ENCODE assay signal across 9 cellular contexts in the genomic region with DNA sequence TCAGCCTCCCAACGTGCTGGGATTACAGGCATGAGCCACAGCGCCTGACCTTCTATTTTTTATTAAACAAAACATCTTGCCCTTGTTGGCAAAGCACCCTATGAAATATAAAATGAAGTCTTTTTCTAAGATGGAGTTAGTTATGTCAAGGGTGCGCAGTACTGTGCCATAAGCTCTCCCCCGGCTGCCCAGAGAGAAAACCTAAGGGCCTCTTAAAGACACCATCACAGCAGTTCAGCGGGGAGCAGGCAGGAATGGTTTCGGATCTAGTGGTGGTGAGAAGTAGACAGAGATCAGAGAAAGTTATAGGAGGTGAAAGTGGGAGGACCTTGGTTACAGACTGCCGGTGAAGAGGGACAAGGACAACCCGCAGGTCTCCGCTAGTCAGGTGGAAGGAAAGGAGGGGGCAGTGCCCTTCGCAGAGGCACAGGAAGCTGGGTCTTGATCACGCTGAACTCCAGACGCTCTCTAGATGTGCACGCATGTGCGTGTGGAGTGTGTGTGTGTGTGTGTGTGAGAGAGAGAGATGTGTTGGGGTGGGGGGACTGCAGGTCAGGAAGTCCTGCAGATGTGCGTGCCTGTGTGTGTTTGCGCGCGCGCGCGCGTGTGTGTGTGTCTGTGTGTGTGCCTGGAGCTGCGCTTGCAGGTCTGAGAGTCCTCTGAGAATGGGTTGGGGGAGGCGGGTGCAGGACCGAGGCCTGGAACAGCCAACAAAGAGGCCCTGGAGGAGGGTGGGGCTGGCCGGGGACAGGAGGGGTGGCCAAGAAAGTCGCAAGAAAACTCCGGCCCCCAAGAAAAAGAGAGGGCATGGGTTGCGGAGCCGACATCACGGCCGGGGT. TPM values are rescaled to one million over a fixed set of nuclear protein-coding genes. Genes with fewer than 3 reads are reported as not detected.
A peak's percentile ranks its signal among the peaks of the same experiment; 100 is the strongest.
DNase-seq lines count a peak whose midpoint lies in the region; ATAC-seq, FAIRE-seq and TF ChIP-seq lines count a peak whose summit lies in the region.
"Had no signal": no experiment of that assay in that cellular context is flagged by ENCODE, and none has a peak within 500 bp of the region (broad histone marks: within the 10 kb centered on the region; RNA-seq: fewer than 3 reads in every experiment).

No MANE protein-coding gene starts in this region.

- H3K9me2 ChIP-seq in PC-3 (replicated peaks; ENCODE audit: low read length) = no peaks in the 10 kb centered on the region

- H4K20me1 ChIP-seq in keratinocyte (ENCODE audit: control insufficient read depth, extremely low read depth, insufficient read depth, low read length) (no peaks in the 10 kb centered on the region), PC-3 (ENCODE audit: low read length) (no peaks in the 10 kb centered on the region)

- H3K79me2 ChIP-seq in keratinocyte (ENCODE audit: control insufficient read depth, insufficient read depth, low read length) (peaks cover 6% of the 10 kb centered on the region), PC-3 (ENCODE audit: low read length) (no peaks in the 10 kb centered on the region)

- dilution Hi-C loops in keratinocyte (cut with MboI; ENCODE audit: extremely low pct_ligation_motif_present, low sequenced_read_pairs) = no loop called here

- peak overlapping the region; percentile 56 for H3K9ac ChIP-seq in keratinocyte (ENCODE audit: control insufficient read depth, extremely low read depth, insufficient read depth, low read length)
- H3K9ac ChIP-seq in PC-3 (ENCODE audit: low read length) = no peak overlapping the region

- no peak for TF ChIP-seq CTCF in keratinocyte (optimal IDR thresholded peaks at IDR 0.05 in 1 of 3, IDR thresholded peaks at IDR 0.05 in 1 of 3, conservative IDR thresholded peaks at IDR 0.05 in 1 of 3; ENCODE audit: extremely low read depth in 1 of 3, insufficient read depth in 2 of 3, low read length in 3 of 3)
- no peak for TF ChIP-seq CTCF in PC-3 (conservative IDR thresholded peaks at IDR 0.05; ENCODE audit: low read depth, low read length)

- H3K4me1 ChIP-seq in keratinocyte (ENCODE audit: control insufficient read depth, extremely low read depth, insufficient read depth, low read length) (peaks cover 19% of the 10 kb centered on the region), PC-3 (ENCODE audit: insufficient read depth, low read length) (peaks cover 2% of the 10 kb centered on the region; the same call in 1 of the 2 replicates)

- DNase-seq in GF-D8 (lab: John Stamatoyannopoulos, UW) = peak; percentile 60
- DNase-seq in KG1 (lab: John Stamatoyannopoulos, UW) = peak; percentile 65
- DNase-seq in T-helper 9 cell = peak; percentile 59
- peak; percentile 89 for DNase-seq in astrocyte of the hippocampus (ENCODE audit: low read depth, low spot score)
- no peak for DNase-seq in keratinocyte (ENCODE audit: low read depth, low spot score)
- peak in 3 of 4 experiments; percentile 24 to 50 (median 42) for DNase-seq in stimulated activated CD4-positive, alpha-beta T cell treated with anti-CD3 and anti-CD28 coated beads, Interleukin-1b, Interleukin-23, amount 100 ng/mL, for 24 hours (ENCODE audit: low read depth in 4 of 4, low spot score in 1 of 4)
- DNase-seq in PC-3 = no peak

- POLR2A ChIA-PET in PC-3 (lab: Charles Lee; ENCODE audit: unreplicated experiment) = no interaction called here

- H3K9me3 ChIP-seq in keratinocyte (ENCODE audit: control insufficient read depth, low read depth, low read length) = peaks cover 2% of the 10 kb centered on the region
- no peaks in the 10 kb centered on the region for H3K9me3 ChIP-seq in PC-3 (ENCODE audit: low read length)

- no peaks in the 10 kb centered on the region for H3K9me1 ChIP-seq in keratinocyte (ENCODE audit: control insufficient read depth, extremely low read depth, insufficient read depth, low read length)

- no peak overlapping the region for H3K27ac ChIP-seq in keratinocyte (ENCODE audit: control insufficient read depth, insufficient read depth, low read length)
- no peak overlapping the region for H3K27ac ChIP-seq in PC-3 (ENCODE audit: low read length)

- CTCF ChIA-PET in PC-3 (lab: Charles Lee) = no interaction called here

- H2AFZ ChIP-seq in keratinocyte (ENCODE audit: control insufficient read depth, low read length) (peak overlapping the region; percentile 78), PC-3 (ENCODE audit: low read length) (no peak overlapping the region)

- no peaks in the 10 kb centered on the region for H3F3A ChIP-seq in PC-3 (ENCODE audit: low read length, unreplicated experiment)

- peak overlapping the region; percentile 84 for H3K4me2 ChIP-seq in keratinocyte (ENCODE audit: control insufficient read depth, extremely low read depth, insufficient read depth, low read depth, low read length)
- no peak overlapping the region for H3K4me2 ChIP-seq in PC-3 (ENCODE audit: low read length)

- intact Hi-C loops in PC-3 (cut with micrococcal nuclease) = loop anchor here (2.0 to 10.0 kb wide), 4 partner anchors 41 to 269 kb away; partner anchors contain the start of gene CMTM4

- FAIRE-seq in keratinocyte (lab: Jason Lieb, UNC) = no peak
- FAIRE-seq: colon had no signal

- BruUV-seq in PC-3 (replicated peaks; lab: Mats Ljungman, UMichigan) = no TSS peak

- H3K27me3 ChIP-seq in keratinocyte (ENCODE audit: control insufficient read depth, extremely low read depth, insufficient read depth, low read length) (no peaks in the 10 kb centered on the region), PC-3 (ENCODE audit: low read length) (no peaks in the 10 kb centered on the region)

- ATAC-seq in HG02571 (IDR thresholded peaks at IDR 0.05; ENCODE audit: unreplicated experiment) = no peak
- ATAC-seq in PC-3 = no peak

- peak overlapping the region; percentile 61 to 79 (median 67) for H3K4me3 ChIP-seq in keratinocyte (ENCODE audit: control insufficient read depth in 2 of 3, extremely low read depth in 1 of 3, insufficient read depth in 2 of 3, low read depth in 1 of 3, low read length in 3 of 3)
- H3K4me3 ChIP-seq in PC-3 (ENCODE audit: low read length) = no peak overlapping the region

- H3K36me3 ChIP-seq in keratinocyte (ENCODE audit: control insufficient read depth in 2 of 2, extremely low read depth in 1 of 2, insufficient read depth in 2 of 2, low read length in 2 of 2) (peaks cover 2 to 3% of the 10 kb centered on the region in 2 experiments), PC-3 (ENCODE audit: low read depth, low read length) (no peaks in the 10 kb centered on the region)

RNA-seq across cellular contexts. Expression of gene CMTM3, which starts 0.7 kb away (rescaled TPM):
- 13.1 to 24.3 TPM (median 15.7 TPM) in 3 replicates for polyA plus RNA-seq in keratinocyte
- polyA plus RNA-seq in keratinocyte (2011; ENCODE audit: low read depth) = 11.0 TPM
- 12.6 and 13.9 TPM in 2 replicates for polyA plus RNA-seq in keratinocyte (2011; cell fraction: cytosol; rRNA removed)
- polyA plus RNA-seq in keratinocyte (2011; cell fraction: nucleus; rRNA removed) = 12.9 and 14.0 TPM in 2 replicates
- polyA plus RNA-seq in keratinocyte (2012; ENCODE audit: low replicate concordance) = 6.8 and 19.0 TPM in 2 replicates
- 11.3 to 45.6 TPM (median 20.7 TPM) in 3 replicates for polyA minus RNA-seq in keratinocyte
- polyA minus RNA-seq in keratinocyte (2011; cell fraction: cytosol; rRNA and poly(A)+ RNA removed) = 10.7 TPM
- polyA minus RNA-seq in keratinocyte (2011; cell fraction: nucleus; rRNA and poly(A)+ RNA removed) = 6.3 and 7.1 TPM in 2 replicates
- total RNA-seq in PC-3 (2014; rRNA removed) = 6.4 and 9.5 TPM in 2 replicates

RNA-seq across cellular contexts. Expression of gene CMTM2, which starts 24.5 kb away (rescaled TPM):
- not detected in 3 replicates for polyA plus RNA-seq in keratinocyte
- polyA plus RNA-seq in keratinocyte (2011; ENCODE audit: low read depth) = not detected
- polyA plus RNA-seq in keratinocyte (2011; cell fraction: cytosol; rRNA removed) = not detected in 2 replicates
- not detected in 2 replicates for polyA plus RNA-seq in keratinocyte (2011; cell fraction: nucleus; rRNA removed)
- polyA plus RNA-seq in keratinocyte (2012; ENCODE audit: low replicate concordance) = not detected in 2 replicates
- polyA minus RNA-seq in keratinocyte = not detected in 3 replicates
- polyA minus RNA-seq in keratinocyte (2011; cell fraction: cytosol; rRNA and poly(A)+ RNA removed) = not detected
- not detected in 2 replicates for polyA minus RNA-seq in keratinocyte (2011; cell fraction: nucleus; rRNA and poly(A)+ RNA removed)
- not detected in 2 replicates for total RNA-seq in PC-3 (2014; rRNA removed)

RNA-seq across cellular contexts. Expression of gene CMTM1, which starts 37.5 kb away (rescaled TPM):
- 0.23 to 0.85 TPM (median 0.24 TPM) in 3 replicates for polyA plus RNA-seq in keratinocyte
- not detected for polyA plus RNA-seq in keratinocyte (2011; ENCODE audit: low read depth)
- polyA plus RNA-seq in keratinocyte (2011; cell fraction: cytosol; rRNA removed) = 0.09 and 0.64 TPM in 2 replicates
- polyA plus RNA-seq in keratinocyte (2011; cell fraction: nucleus; rRNA removed) = 0.36 and 0.44 TPM in 2 replicates
- 0.33 and 0.37 TPM in 2 replicates for polyA plus RNA-seq in keratinocyte (2012; ENCODE audit: low replicate concordance)
- polyA minus RNA-seq in keratinocyte = 0.33 TPM in 1 of 3 replicates, not detected in the others
- polyA minus RNA-seq in keratinocyte (2011; cell fraction: cytosol; rRNA and poly(A)+ RNA removed) = 3.1 TPM
- polyA minus RNA-seq in keratinocyte (2011; cell fraction: nucleus; rRNA and poly(A)+ RNA removed) = 0.84 and 0.93 TPM in 2 replicates
- 0.92 and 1.4 TPM in 2 replicates for total RNA-seq in PC-3 (2014; rRNA removed)

RNA-seq across cellular contexts. Expression of gene CKLF, which starts 51.4 kb away (rescaled TPM):
- 34.7 to 40.3 TPM (median 38.0 TPM) in 3 replicates for polyA plus RNA-seq in keratinocyte
- not detected for polyA plus RNA-seq in keratinocyte (2011; ENCODE audit: low read depth)
- polyA plus RNA-seq in keratinocyte (2011; cell fraction: cytosol; rRNA removed) = 33.9 and 39.4 TPM in 2 replicates
- 16.9 and 18.1 TPM in 2 replicates for polyA plus RNA-seq in keratinocyte (2011; cell fraction: nucleus; rRNA removed)
- polyA plus RNA-seq in keratinocyte (2012; ENCODE audit: low replicate concordance) = 11.9 and 38.6 TPM in 2 replicates
- polyA minus RNA-seq in keratinocyte = 11.2 to 17.1 TPM (median 12.5 TPM) in 3 replicates
- polyA minus RNA-seq in keratinocyte (2011; cell fraction: cytosol; rRNA and poly(A)+ RNA removed) = 33.2 TPM
- 5.6 and 8.8 TPM in 2 replicates for polyA minus RNA-seq in keratinocyte (2011; cell fraction: nucleus; rRNA and poly(A)+ RNA removed)
- total RNA-seq in PC-3 (2014; rRNA removed) = 47.9 and 49.7 TPM in 2 replicates

RNA-seq across cellular contexts. Expression of gene TK2, which starts 53.8 kb away (rescaled TPM):
- 19.7 to 26.3 TPM (median 22.4 TPM) in 3 replicates for polyA plus RNA-seq in keratinocyte
- polyA plus RNA-seq in keratinocyte (2011; ENCODE audit: low read depth) = 31.6 TPM
- polyA plus RNA-seq in keratinocyte (2011; cell fraction: cytosol; rRNA removed) = 23.0 and 24.8 TPM in 2 replicates
- 29.8 and 36.3 TPM in 2 replicates for polyA plus RNA-seq in keratinocyte (2011; cell fraction: nucleus; rRNA removed)
- 12.9 and 18.8 TPM in 2 replicates for polyA plus RNA-seq in keratinocyte (2012; ENCODE audit: low replicate concordance)
- polyA minus RNA-seq in keratinocyte = 22.8 to 59.0 TPM (median 58.9 TPM) in 3 replicates
- 23.4 TPM for polyA minus RNA-seq in keratinocyte (2011; cell fraction: cytosol; rRNA and poly(A)+ RNA removed)
- polyA minus RNA-seq in keratinocyte (2011; cell fraction: nucleus; rRNA and poly(A)+ RNA removed) = 12.1 and 17.3 TPM in 2 replicates
- total RNA-seq in PC-3 (2014; rRNA removed) = 8.3 and 14.1 TPM in 2 replicates

Comparison
In these comparisons a context has a peak if more than half of its experiments do, and no peak if none do; other contexts are left out.
1. DNase-seq: peak in GF-D8 (single experiment), KG1 (single experiment), T-helper 9 cell (single experiment), astrocyte of the hippocampus (single experiment) and stimulated activated CD4-positive, alpha-beta T cell treated with anti-CD3 and anti-CD28 coated beads, Interleukin-1b, Interleukin-23, amount 100 ng/mL, for 24 hours (3 of 4); none in keratinocyte (single experiment) and PC-3 (single experiment).